ENCODE assay signal across 11 cellular contexts in the genomic region with DNA sequence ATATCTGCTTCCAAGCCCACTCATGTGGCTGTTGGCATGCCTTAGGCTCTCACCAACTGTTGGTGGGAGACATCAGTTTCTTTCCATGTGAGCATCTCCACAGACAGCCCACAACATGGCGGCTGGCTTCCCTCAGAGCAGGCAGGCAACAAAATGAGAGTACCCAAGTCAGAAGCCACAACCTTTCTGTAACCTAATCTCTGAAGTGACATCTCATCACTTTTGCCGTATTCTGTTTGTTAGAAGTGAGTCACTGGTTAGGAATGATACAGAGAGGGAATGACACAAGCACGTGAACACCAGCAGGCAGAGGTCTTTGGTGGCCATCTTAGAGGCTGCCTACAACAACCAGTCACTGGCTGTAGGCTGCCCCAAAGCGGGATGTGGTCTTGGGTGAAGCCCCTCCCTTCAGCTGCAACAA.
A peak's percentile ranks its signal among the peaks of the same experiment; 100 is the strongest.
DNase-seq lines count a peak whose midpoint lies in the region; ATAC-seq, FAIRE-seq and TF ChIP-seq lines count a peak whose summit lies in the region.
"Had no signal": no experiment of that assay in that cellular context is flagged by ENCODE, and none has a peak within 500 bp of the region (broad histone marks: within the 10 kb centered on the region; RNA-seq: fewer than 3 reads in every experiment).

No MANE protein-coding gene starts in this region.

- in situ Hi-C loops in Panc1 (cut with HindIII; ENCODE audit: low pct_unique_long_range_greater_than_20kb, low sequenced_read_pairs) = no loop called here

- no peak overlapping the region for H2AFZ ChIP-seq in GM23338

- H3K27ac Mint-ChIP-seq in GM23338 = no peak overlapping the region

- no peak overlapping the region for H3K4me3 Mint-ChIP-seq in GM23338

- H3K27ac ChIP-seq in GM23338 (ENCODE audit: low read depth) = no peak overlapping the region
- no peak overlapping the region for H3K27ac ChIP-seq in Panc1 (ENCODE audit: low read length)
- H3K27ac ChIP-seq in WERI-Rb-1 = no peak overlapping the region
- H3K27ac ChIP-seq: gastrocnemius medialis had no signal

- H3F3A ChIP-seq in GM23338 (replicated peaks; ENCODE audit: low read depth) = no peaks in the 10 kb centered on the region

- no peaks in the 10 kb centered on the region for H3K4me1 Mint-ChIP-seq in GM23338

- no TSS peak for BruUV-seq in Panc1 (replicated peaks; lab: Mats Ljungman, UMichigan)

- FAIRE-seq in bronchial epithelial cell (lab: Jason Lieb, UNC) = no peak

- peak; percentile 11 for DNase-seq in GM23338 (ENCODE audit: low spot score)
- DNase-seq in Panc1 (ENCODE audit: low read depth, low spot score) = peak; percentile 38
- peak; percentile 68 for DNase-seq in bronchial epithelial cell (ENCODE audit: low read depth)
- DNase-seq in stimulated activated CD4-positive, alpha-beta T cell treated with anti-CD3 and anti-CD28 coated beads, Interleukin-15, amount 100 ng/mL, for 24 hours = peak; percentile 63
- DNase-seq in SHP77 (lab: John Stamatoyannopoulos, UW) = no peak
- DNase-seq in WERI-Rb-1 = no peak
- DNase-seq in SKM-1 (lab: John Stamatoyannopoulos, UW; ENCODE audit: unreplicated experiment) = no peak
- no peak for DNase-seq in NCI-H748 treated with DMSO at 0.1 percent for 48 hours (lab: John Stamatoyannopoulos, UW)
- DNase-seq: gastrocnemius medialis, NCI-H1105 had no signal

- H3K27me3 ChIP-seq in GM23338 (ENCODE audit: insufficient read depth) (no peaks in the 10 kb centered on the region), Panc1 (ENCODE audit: control insufficient read depth, insufficient read depth, low read length) (no peaks in the 10 kb centered on the region), bronchial epithelial cell (ENCODE audit: control insufficient read depth, insufficient read depth, low read length) (no peaks in the 10 kb centered on the region), WERI-Rb-1 (ENCODE audit: insufficient read depth, low read depth, severe bottlenecking) (no peaks in the 10 kb centered on the region)
- H3K27me3 ChIP-seq: gastrocnemius medialis had no signal

- peaks cover 3% of the 10 kb centered on the region; the same call in 1 of the 3 replicates for H3K36me3 Mint-ChIP-seq in GM23338 (ENCODE audit: low read depth)

- ATAC-seq in GM23338 = no peak; the same call in 2 of the 3 replicates
- ATAC-seq in Panc1 = peak; percentile 82
- ATAC-seq: gastrocnemius medialis, Right ventricle myocardium inferior had no signal

- no peaks in the 10 kb centered on the region for H3K9me3 Mint-ChIP-seq in GM23338

- H3K4me1 ChIP-seq in GM23338 (ENCODE audit: insufficient read depth) = no peaks in the 10 kb centered on the region
- no peaks in the 10 kb centered on the region for H3K4me1 ChIP-seq in Panc1 (ENCODE audit: control insufficient read depth, insufficient read depth, low read length)
- H3K4me1 ChIP-seq: gastrocnemius medialis had no signal

- H3K9me3 ChIP-seq in Panc1 (ENCODE audit: control insufficient read depth, insufficient read depth, low read depth, low read length) (no peaks in the 10 kb centered on the region), WERI-Rb-1 (ENCODE audit: severe bottlenecking) (no peaks in the 10 kb centered on the region)
- H3K9me3 ChIP-seq: gastrocnemius medialis had no signal

- H3K36me3 ChIP-seq in GM23338 (ENCODE audit: insufficient read depth) (no peaks in the 10 kb centered on the region), Panc1 (ENCODE audit: control insufficient read depth, insufficient read depth, low read length) (no peaks in the 10 kb centered on the region; the same call in none of the 2 replicates), bronchial epithelial cell (ENCODE audit: control insufficient read depth, insufficient read depth, low read length) (peaks cover 1% of the 10 kb centered on the region), WERI-Rb-1 (peaks cover 10% of the 10 kb centered on the region)

- H3K9me2 ChIP-seq in GM23338 (ENCODE audit: insufficient read depth) = no peaks in the 10 kb centered on the region

- POLR2A ChIA-PET in Panc1 (lab: Charles Lee) = no interaction called here

- intact Hi-C loops in Panc1 (cut with micrococcal nuclease; ENCODE audit: unreplicated experiment) = no loop called here

- no peaks in the 10 kb centered on the region for H3K79me2 ChIP-seq in GM23338 (replicated peaks; ENCODE audit: insufficient read depth)

- H3K4me2 ChIP-seq in GM23338 = no peak overlapping the region

- CTCF ChIA-PET in Panc1 (lab: Charles Lee) = no interaction called here

- H4K20me1 ChIP-seq in GM23338 (replicated peaks; ENCODE audit: insufficient read depth) = no peaks in the 10 kb centered on the region

- H3K27me3 Mint-ChIP-seq in GM23338 (ENCODE audit: insufficient read depth, low read depth, poor library complexity) = peaks cover 3% of the 10 kb centered on the region

- no peak for TF ChIP-seq CTCF in GM23338 (conservative IDR thresholded peaks at IDR 0.05; ENCODE audit: low read depth in 2 of 2)
- TF ChIP-seq CTCF in Panc1 (IDR thresholded peaks at IDR 0.05) = no peak
- no peak for TF ChIP-seq CTCF in bronchial epithelial cell (IDR thresholded peaks at IDR 0.05; ENCODE audit: insufficient read depth, low read length, severe bottlenecking)
- no peak for TF ChIP-seq CTCF in WERI-Rb-1 (IDR thresholded peaks at IDR 0.05; ENCODE audit: low read depth, low read length)

- no peak overlapping the region for H3K4me3 ChIP-seq in GM23338
- H3K4me3 ChIP-seq in Panc1 (ENCODE audit: low read depth in 2 of 2, low read length in 2 of 2) = no peak overlapping the region
- H3K4me3 ChIP-seq in bronchial epithelial cell (ENCODE audit: low read depth, low read length) = no peak overlapping the region
- H3K4me3 ChIP-seq in WERI-Rb-1 (ENCODE audit: low read depth, low read length) = no peak overlapping the region
- H3K4me3 ChIP-seq: gastrocnemius medialis had no signal

TF ChIP-seq in GM23338, 12 proteins besides CTCF, POLR2A, EP300 and RAD21:
- TF ChIP-seq ZNF331 (CRISPR knock-in tag; IDR thresholded peaks at IDR 0.05; ENCODE audit: low read depth) (no peak), STAT1 (IDR thresholded peaks at IDR 0.05; ENCODE audit: unreplicated experiment) (no peak), POLR2AphosphoS5 (IDR thresholded peaks at IDR 0.05; ENCODE audit: low read depth) (no peak), JUNB (IDR thresholded peaks at IDR 0.05; ENCODE audit: unreplicated experiment) (no peak), EZH2 (IDR thresholded peaks at IDR 0.05; ENCODE audit: low read depth, unreplicated experiment) (no peak), NANOG (IDR thresholded peaks at IDR 0.05; ENCODE audit: borderline replicate concordance) (no peak), CREB1 (CRISPR knock-in tag; IDR thresholded peaks at IDR 0.05; ENCODE audit: low read depth) (no peak)
- TF ChIP-seq, protein P1, sequence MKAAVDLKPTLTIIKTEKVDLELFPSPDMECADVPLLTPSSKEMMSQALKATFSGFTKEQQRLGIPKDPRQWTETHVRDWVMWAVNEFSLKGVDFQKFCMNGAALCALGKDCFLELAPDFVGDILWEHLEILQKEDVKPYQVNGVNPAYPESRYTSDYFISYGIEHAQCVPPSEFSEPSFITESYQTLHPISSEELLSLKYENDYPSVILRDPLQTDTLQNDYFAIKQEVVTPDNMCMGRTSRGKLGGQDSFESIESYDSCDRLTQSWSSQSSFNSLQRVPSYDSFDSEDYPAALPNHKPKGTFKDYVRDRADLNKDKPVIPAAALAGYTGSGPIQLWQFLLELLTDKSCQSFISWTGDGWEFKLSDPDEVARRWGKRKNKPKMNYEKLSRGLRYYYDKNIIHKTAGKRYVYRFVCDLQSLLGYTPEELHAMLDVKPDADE (IDR thresholded peaks at IDR 0.05) = no peak
- TF ChIP-seq, protein P2, sequence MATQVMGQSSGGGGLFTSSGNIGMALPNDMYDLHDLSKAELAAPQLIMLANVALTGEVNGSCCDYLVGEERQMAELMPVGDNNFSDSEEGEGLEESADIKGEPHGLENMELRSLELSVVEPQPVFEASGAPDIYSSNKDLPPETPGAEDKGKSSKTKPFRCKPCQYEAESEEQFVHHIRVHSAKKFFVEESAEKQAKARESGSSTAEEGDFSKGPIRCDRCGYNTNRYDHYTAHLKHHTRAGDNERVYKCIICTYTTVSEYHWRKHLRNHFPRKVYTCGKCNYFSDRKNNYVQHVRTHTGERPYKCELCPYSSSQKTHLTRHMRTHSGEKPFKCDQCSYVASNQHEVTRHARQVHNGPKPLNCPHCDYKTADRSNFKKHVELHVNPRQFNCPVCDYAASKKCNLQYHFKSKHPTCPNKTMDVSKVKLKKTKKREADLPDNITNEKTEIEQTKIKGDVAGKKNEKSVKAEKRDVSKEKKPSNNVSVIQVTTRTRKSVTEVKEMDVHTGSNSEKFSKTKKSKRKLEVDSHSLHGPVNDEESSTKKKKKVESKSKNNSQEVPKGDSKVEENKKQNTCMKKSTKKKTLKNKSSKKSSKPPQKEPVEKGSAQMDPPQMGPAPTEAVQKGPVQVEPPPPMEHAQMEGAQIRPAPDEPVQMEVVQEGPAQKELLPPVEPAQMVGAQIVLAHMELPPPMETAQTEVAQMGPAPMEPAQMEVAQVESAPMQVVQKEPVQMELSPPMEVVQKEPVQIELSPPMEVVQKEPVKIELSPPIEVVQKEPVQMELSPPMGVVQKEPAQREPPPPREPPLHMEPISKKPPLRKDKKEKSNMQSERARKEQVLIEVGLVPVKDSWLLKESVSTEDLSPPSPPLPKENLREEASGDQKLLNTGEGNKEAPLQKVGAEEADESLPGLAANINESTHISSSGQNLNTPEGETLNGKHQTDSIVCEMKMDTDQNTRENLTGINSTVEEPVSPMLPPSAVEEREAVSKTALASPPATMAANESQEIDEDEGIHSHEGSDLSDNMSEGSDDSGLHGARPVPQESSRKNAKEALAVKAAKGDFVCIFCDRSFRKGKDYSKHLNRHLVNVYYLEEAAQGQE (IDR thresholded peaks at IDR 0.05; ENCODE audit: unreplicated experiment) = no peak

Comparison
In these comparisons a context has a peak if more than half of its experiments do, and no peak if none do; other contexts are left out.
1. DNase-seq: peak in GM23338 (single experiment), Panc1 (single experiment), bronchial epithelial cell (single experiment) and stimulated activated CD4-positive, alpha-beta T cell treated with anti-CD3 and anti-CD28 coated beads, Interleukin-15, amount 100 ng/mL, for 24 hours (single experiment); none in SHP77 (0 of 2), WERI-Rb-1 (single experiment), SKM-1 (single experiment) and NCI-H748 treated with DMSO at 0.1 percent for 48 hours (single experiment).